Comparison of ENCODE assay signal across 8 cellular contexts in the genomic region with DNA sequence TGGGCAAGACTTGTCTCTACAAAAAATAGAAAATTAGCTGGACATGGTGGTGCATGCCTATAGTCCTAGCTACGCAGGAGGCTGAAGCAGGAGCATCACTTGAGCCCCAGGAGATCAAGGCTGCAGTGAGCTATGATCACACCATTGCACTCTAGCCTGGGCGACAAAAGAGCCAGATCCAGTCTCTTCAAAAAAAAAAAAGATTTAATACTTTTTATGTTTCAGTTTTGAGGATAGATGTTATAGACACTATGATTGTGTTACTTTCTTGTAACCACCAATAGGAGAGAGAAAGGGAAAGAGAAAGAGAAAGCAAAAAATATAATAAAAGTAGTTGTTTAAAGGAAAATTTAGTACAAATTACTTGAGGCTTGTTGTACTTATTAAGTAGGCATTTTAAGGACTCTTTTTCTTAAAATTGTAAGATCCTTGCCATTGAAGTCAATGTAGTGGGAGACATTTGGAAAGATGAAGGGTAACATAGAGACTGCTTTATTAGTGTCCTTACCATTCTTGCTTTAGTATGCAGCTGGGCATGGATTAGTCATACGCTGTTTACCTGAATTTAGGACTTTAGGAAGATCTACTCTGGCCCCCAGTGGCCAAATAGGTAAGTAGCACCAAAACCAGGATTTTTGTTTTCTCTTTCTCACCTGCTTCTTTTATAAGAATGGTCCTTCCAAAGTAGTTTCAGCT. TPM values are rescaled to one million over a fixed set of nuclear protein-coding genes. Genes with fewer than 3 reads are reported as not detected.
A peak's percentile ranks its signal among the peaks of the same experiment; 100 is the strongest.
DNase-seq lines count a peak whose midpoint lies in the region; ATAC-seq, FAIRE-seq and TF ChIP-seq lines count a peak whose summit lies in the region.

No MANE protein-coding gene starts in this region.

- no peaks in the 10 kb centered on the region for H3K79me2 ChIP-seq in SU-DHL-6 (ENCODE audit: insufficient read depth, low read length)

- no peaks in the 10 kb centered on the region for H3F3A ChIP-seq in SU-DHL-6 (ENCODE audit: insufficient read depth)

- H3K27me3 ChIP-seq in SU-DHL-6 (ENCODE audit: low read length), result no peaks in the 10 kb centered on the region

- no peak overlapping the region for H2AFZ ChIP-seq in SU-DHL-6 (ENCODE audit: low read depth, low read length, severe bottlenecking)

- peak; percentile 48 for TF ChIP-seq CTCF in SU-DHL-6 (IDR thresholded peaks at IDR 0.05; ENCODE audit: insufficient read depth, low read length, poor library complexity, severe bottlenecking)

- ATAC-seq in HG02852 (IDR thresholded peaks at IDR 0.05; ENCODE audit: unreplicated experiment), result peak; percentile 97

- H3K27ac ChIP-seq in SU-DHL-6 (ENCODE audit: low read depth, low read length), result no peak overlapping the region

- DNase-seq in CD1c-positive myeloid dendritic cell (ENCODE audit: extremely low spot score) (peak; percentile 15), GM18507 (ENCODE audit: extremely low spot score, insufficient read length, low read depth) (peak; percentile 22), NCI-H1048 (lab: John Stamatoyannopoulos, UW) (peak; percentile 8), dermis microvascular lymphatic vessel endothelial cell (ENCODE audit: low read depth in 2 of 2) (peak; percentile 69 to 77), midbrain (lab: John Stamatoyannopoulos, UW) (peak; percentile 8), GF-D8 (lab: John Stamatoyannopoulos, UW) (no peak)

- no peaks in the 10 kb centered on the region for H3K9me2 ChIP-seq in SU-DHL-6 (replicated peaks; ENCODE audit: insufficient read depth, low read length)

- no peak overlapping the region for H3K4me3 ChIP-seq in SU-DHL-6 (ENCODE audit: insufficient read depth, low read length, poor library complexity, severe bottlenecking)

- H4K20me1 ChIP-seq in SU-DHL-6 (ENCODE audit: low read depth, low read length), result no peaks in the 10 kb centered on the region

- H3K36me3 ChIP-seq in SU-DHL-6 (ENCODE audit: low read length), result no peaks in the 10 kb centered on the region

- no peak overlapping the region for H3K9ac ChIP-seq in SU-DHL-6 (ENCODE audit: low read length)

- no peaks in the 10 kb centered on the region for H3K9me3 ChIP-seq in SU-DHL-6 (ENCODE audit: insufficient read depth, low read length)

- H3K4me2 ChIP-seq in SU-DHL-6 (ENCODE audit: low read depth, low read length, poor library complexity, severe bottlenecking), result peak overlapping the region; percentile 14

- peak; percentile 93 for FAIRE-seq in GM18507 (lab: Jason Lieb, UNC)

RNA-seq across cellular contexts. Expression of a gene that starts 35.1 kb away (rescaled TPM):
- 10.5 and 18.0 TPM in 2 replicates for total RNA-seq in dermis microvascular lymphatic vessel endothelial cell
